Comparison of ENCODE assay signal across 8 cellular contexts in the genomic region with DNA sequence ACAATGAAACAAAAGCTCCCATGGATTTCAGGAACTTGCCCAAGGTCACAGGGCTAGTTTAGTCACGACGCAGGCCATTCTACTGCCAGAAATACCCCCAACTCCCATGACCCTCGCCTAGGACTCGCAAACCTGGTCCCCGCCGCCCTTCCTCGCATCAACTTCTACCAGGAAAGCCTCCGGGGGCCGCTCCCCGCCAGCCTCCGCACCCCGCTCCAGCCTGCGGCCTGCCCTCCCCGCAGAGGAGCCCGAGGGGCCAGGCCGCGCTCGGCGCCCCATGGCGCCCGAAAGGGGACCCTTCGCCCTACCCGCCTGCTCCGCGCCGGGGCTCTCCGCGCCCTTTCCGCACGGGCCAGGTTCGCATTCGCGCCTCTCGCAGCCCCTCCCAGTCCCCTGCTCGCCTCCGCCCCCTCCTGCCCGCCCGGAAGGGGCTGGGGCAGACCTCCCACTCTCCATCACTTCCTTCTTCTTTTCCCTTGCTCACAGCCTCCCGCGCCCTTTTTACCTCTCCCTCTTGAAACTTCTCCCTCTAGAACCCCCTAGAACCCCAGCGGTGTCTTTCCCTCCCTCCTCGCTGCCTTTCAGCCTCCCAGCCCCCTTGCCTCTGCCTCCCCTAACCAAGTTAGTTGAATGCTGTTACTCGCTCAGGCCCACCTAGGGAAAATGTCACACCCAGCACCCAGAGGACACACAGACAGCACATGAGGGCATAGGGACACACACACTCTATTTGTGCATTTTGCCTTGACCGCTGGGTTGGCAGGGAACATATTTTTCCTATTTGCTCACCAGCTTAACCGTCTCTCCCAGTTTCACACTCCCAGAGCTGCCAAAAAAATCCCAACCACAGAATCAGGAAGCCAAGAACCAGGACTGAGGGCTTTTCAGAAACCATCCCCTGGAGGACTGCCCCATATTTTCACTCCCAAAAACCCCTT. TPM values are rescaled to one million over a fixed set of nuclear protein-coding genes. Genes with fewer than 3 reads are reported as not detected.
DNase-seq lines count a peak whose midpoint lies in the region; ATAC-seq and TF ChIP-seq lines count a peak whose summit lies in the region.

TSS of gene SLC43A3 (minus strand) at position 368 of the 938 bp plus-strand sequence. CDS start 949 bp downstream, outside the sequence.

- peak; percentile 77 for DNase-seq in CD14-positive monocyte (ENCODE audit: low spot score)
- peak; percentile 87 for DNase-seq in SKM-1 treated with dmso at 0.1 percent for 144 hours (lab: John Stamatoyannopoulos, UW; ENCODE audit: unreplicated experiment)
- DNase-seq in activated naive CD8-positive, alpha-beta T cell treated with anti-CD3 and anti-CD28 coated beads for 36 hours = peak; percentile 88
- DNase-seq in cardiac septum (ENCODE audit: low spot score) = peak; percentile 89
- peak; percentile 94 for DNase-seq in posterior vena cava (ENCODE audit: low spot score)
- no peak for DNase-seq in type B pancreatic cell (ENCODE audit: extremely low spot score, unreplicated experiment)

- H3K4me1 Mint-ChIP-seq in CD14-positive monocyte = peaks cover 67% of the 10 kb centered on the region
- H3K4me1 Mint-ChIP-seq in activated naive CD8-positive, alpha-beta T cell treated with anti-CD3 and anti-CD28 coated beads for 36 hours = peaks cover 34% of the 10 kb centered on the region
- peaks cover 28% of the 10 kb centered on the region for H3K4me1 Mint-ChIP-seq in type B pancreatic cell (ENCODE audit: unreplicated experiment)

- H3K9me3 Mint-ChIP-seq in CD14-positive monocyte (no peaks in the 10 kb centered on the region), type B pancreatic cell (no peaks in the 10 kb centered on the region)
- no peaks in the 10 kb centered on the region for H3K9me3 Mint-ChIP-seq in activated naive CD8-positive, alpha-beta T cell treated with anti-CD3 and anti-CD28 coated beads for 36 hours

- TF ChIP-seq CTCF in CD14-positive monocyte (IDR thresholded peaks at IDR 0.05) (no peak), type B pancreatic cell (conservative IDR thresholded peaks at IDR 0.05) (no peak)

- intact Hi-C loops in CD14-positive monocyte (cut with micrococcal nuclease) (no loop called here), cardiac septum (cut with DNase I) (loop anchor here (5.0 kb wide), 1 partner anchor 80 kb away; no protein-coding TSS in a partner anchor), posterior vena cava (cut with DNase I) (no loop called here)

- peak within 1 kb of the TSS; percentile 96 to 99 (median 98) for H3K27ac Mint-ChIP-seq in CD14-positive monocyte
- H3K27ac Mint-ChIP-seq in activated naive CD8-positive, alpha-beta T cell treated with anti-CD3 and anti-CD28 coated beads for 36 hours = peak within 1 kb of the TSS; percentile 97
- peak within 1 kb of the TSS; percentile 70 for H3K27ac Mint-ChIP-seq in type B pancreatic cell

- H3K36me3 Mint-ChIP-seq in CD14-positive monocyte = peaks cover 29 to 31% of the 10 kb centered on the region in 2 donors
- peaks cover 47% of the 10 kb centered on the region for H3K36me3 Mint-ChIP-seq in activated naive CD8-positive, alpha-beta T cell treated with anti-CD3 and anti-CD28 coated beads for 36 hours
- peaks cover 3% of the 10 kb centered on the region for H3K36me3 Mint-ChIP-seq in type B pancreatic cell

- H3K27me3 Mint-ChIP-seq in CD14-positive monocyte (ENCODE audit: low read depth in 3 of 3) (peaks cover 0 to 4% (median 2%) of the 10 kb centered on the region in 3 donors), type B pancreatic cell (peaks cover 36% of the 10 kb centered on the region)
- H3K27me3 Mint-ChIP-seq in activated naive CD8-positive, alpha-beta T cell treated with anti-CD3 and anti-CD28 coated beads for 36 hours = no peaks in the 10 kb centered on the region

- peak within 1 kb of the TSS; percentile 83 to 89 for H3K4me3 Mint-ChIP-seq in CD14-positive monocyte
- peak within 1 kb of the TSS; percentile 96 for H3K4me3 Mint-ChIP-seq in activated naive CD8-positive, alpha-beta T cell treated with anti-CD3 and anti-CD28 coated beads for 36 hours
- peak within 1 kb of the TSS; percentile 87 for H3K4me3 Mint-ChIP-seq in type B pancreatic cell

- ATAC-seq in GM19372 (IDR thresholded peaks at IDR 0.05; ENCODE audit: low read depth, unreplicated experiment) = peak; percentile 67
- peak; percentile 30 for ATAC-seq in HG03558 (IDR thresholded peaks at IDR 0.05; ENCODE audit: extremely low read depth, unreplicated experiment)

RNA-seq across cellular contexts. Expression of gene SLC43A3, which starts in this region (rescaled TPM):
- 100 to 1,000 TPM; 109 to 116 TPM for polyA plus RNA-seq in CD14-positive monocyte
- 100 to 1,000 TPM; 331 to 348 TPM for total RNA-seq in activated naive CD8-positive, alpha-beta T cell treated with anti-CD3 and anti-CD28 coated beads for 36 hours
- 26.7 TPM for total RNA-seq in cardiac septum
- 10 to 100 TPM; 72.6 to 84.7 TPM for total RNA-seq in posterior vena cava
- 14.0 and 20.4 TPM in 2 replicates for total RNA-seq in type B pancreatic cell (ENCODE audit: low replicate concordance)
